14 cellular contexts compared by ENCODE assay signal in genomic region chr7:28749673-28750072, GRCh38.
DNase-seq lines count a peak whose midpoint lies in the region; ATAC-seq, FAIRE-seq and TF ChIP-seq lines count a peak whose summit lies in the region.
"Had no signal": no experiment of that assay in that cellular context is flagged by ENCODE, and none has a peak within 500 bp of the region (broad histone marks: within the 10 kb centered on the region; RNA-seq: fewer than 3 reads in every experiment).

No MANE protein-coding gene starts in this region.

- H3K27ac Mint-ChIP-seq in HFFc6: peak overlapping the region; percentile 69; the same call in 1 of the 2 replicates
- H3K27ac Mint-ChIP-seq in effector memory CD8-positive, alpha-beta T cell: no peak overlapping the region
- H3K27ac Mint-ChIP-seq in activated CD8-positive, alpha-beta memory T cell treated with anti-CD3 and anti-CD28 coated beads, Interleukin-2, amount 10 ng/mL, durations not matched to agents 7 days and 5 days: no peak overlapping the region
- H3K27ac Mint-ChIP-seq: CD8-positive, alpha-beta memory T cell; H9 had no signal

- CTCF ChIA-PET in activated CD8-positive, alpha-beta memory T cell treated with anti-CD3 and anti-CD28 coated beads, Interleukin-2, amount 10 ng/mL, durations not matched to agents 7 days and 5 days (lab: Charles Lee): no interaction called here

- H3K4me1 ChIP-seq in smooth muscle cell (ENCODE audit: low read depth): peaks cover 33% of the 10 kb centered on the region
- H3K4me1 ChIP-seq: Peyer's patch had no signal

- TF ChIP-seq CTCF in HFFc6 (IDR thresholded peaks at IDR 0.05) (no peak), dorsolateral prefrontal cortex (IDR thresholded peaks at IDR 0.05 in 54 of 56, conservative IDR thresholded peaks at IDR 0.05 in 2 of 56; ENCODE audit: low read depth in 1 of 56, partially characterized antibody in 56 of 56) (no peak), smooth muscle cell (IDR thresholded peaks at IDR 0.05; ENCODE audit: borderline replicate concordance, insufficient read depth, poor library complexity, severe bottlenecking) (no peak)

- ATAC-seq in effector memory CD8-positive, alpha-beta T cell (replicated peaks): no peak
- no peak for ATAC-seq in activated CD8-positive, alpha-beta memory T cell treated with anti-CD3 and anti-CD28 coated beads, Interleukin-2, amount 10 ng/mL, durations not matched to agents 7 days and 5 days

- H3K4me3 Mint-ChIP-seq in HFFc6: no peak overlapping the region
- H3K4me3 Mint-ChIP-seq in effector memory CD8-positive, alpha-beta T cell: no peak overlapping the region
- H3K4me3 Mint-ChIP-seq in activated CD8-positive, alpha-beta memory T cell treated with anti-CD3 and anti-CD28 coated beads, Interleukin-2, amount 10 ng/mL, durations not matched to agents 7 days and 5 days: no peak overlapping the region
- H3K4me3 Mint-ChIP-seq: CD8-positive, alpha-beta memory T cell; H9 had no signal

- H3K27me3 ChIP-seq in dorsolateral prefrontal cortex (no peaks in the 10 kb centered on the region), smooth muscle cell (ENCODE audit: low read depth) (no peaks in the 10 kb centered on the region)
- H3K27me3 ChIP-seq: Peyer's patch had no signal

- no peaks in the 10 kb centered on the region; the same call in 1 of the 2 replicates for H3K9me3 Mint-ChIP-seq in HFFc6
- peaks cover 0 to under 1% of the 10 kb centered on the region in 2 donors for H3K9me3 Mint-ChIP-seq in effector memory CD8-positive, alpha-beta T cell
- H3K9me3 Mint-ChIP-seq in activated CD8-positive, alpha-beta memory T cell treated with anti-CD3 and anti-CD28 coated beads, Interleukin-2, amount 10 ng/mL, durations not matched to agents 7 days and 5 days (ENCODE audit: low read depth): peaks cover 3% of the 10 kb centered on the region
- H3K9me3 Mint-ChIP-seq: CD8-positive, alpha-beta memory T cell; H9 had no signal

- H3K4me2 ChIP-seq in smooth muscle cell: peak overlapping the region; percentile 30

- H4K20me1 ChIP-seq in smooth muscle cell (ENCODE audit: low read depth): no peaks in the 10 kb centered on the region

- no peaks in the 10 kb centered on the region for H3K9me3 ChIP-seq in smooth muscle cell (replicated peaks; ENCODE audit: low read depth)
- H3K9me3 ChIP-seq: Peyer's patch had no signal

- no peaks in the 10 kb centered on the region for H3K36me3 Mint-ChIP-seq in HFFc6 (ENCODE audit: low read depth)
- H3K36me3 Mint-ChIP-seq in effector memory CD8-positive, alpha-beta T cell (ENCODE audit: insufficient read depth): no peaks in the 10 kb centered on the region
- H3K36me3 Mint-ChIP-seq in activated CD8-positive, alpha-beta memory T cell treated with anti-CD3 and anti-CD28 coated beads, Interleukin-2, amount 10 ng/mL, durations not matched to agents 7 days and 5 days: no peaks in the 10 kb centered on the region
- H3K36me3 Mint-ChIP-seq: CD8-positive, alpha-beta memory T cell had no signal

- H3K79me2 ChIP-seq in smooth muscle cell (ENCODE audit: low read depth): no peaks in the 10 kb centered on the region

- H3K4me3 ChIP-seq in dorsolateral prefrontal cortex: no peak overlapping the region
- no peak overlapping the region for H3K4me3 ChIP-seq in smooth muscle cell
- H3K4me3 ChIP-seq: Peyer's patch had no signal

- DNase-seq in HFFc6 (peak; percentile 2), RCC 7860 (ENCODE audit: low spot score) (no peak), dorsolateral prefrontal cortex (no peak), smooth muscle cell (lab: John Stamatoyannopoulos, UW; ENCODE audit: unreplicated experiment) (no peak), mesenteric fat pad (ENCODE audit: low spot score) (no peak)
- DNase-seq in effector memory CD8-positive, alpha-beta T cell: no peak
- DNase-seq in activated CD8-positive, alpha-beta memory T cell treated with anti-CD3 and anti-CD28 coated beads, Interleukin-2, amount 10 ng/mL, durations not matched to agents 7 days and 5 days: no peak
- DNase-seq: H9, NCI-H1092 treated with DMSO at 0.1 percent for 48 hours, NCI-H1694, NCI-H774, Peyer's patch, SHP77 treated with DMSO at 0.1 percent for 48 hours had no signal

- peaks cover 28% of the 10 kb centered on the region; the same call in 1 of the 2 replicates for H3K4me1 Mint-ChIP-seq in HFFc6 (ENCODE audit: low read depth)
- no peaks in the 10 kb centered on the region for H3K4me1 Mint-ChIP-seq in effector memory CD8-positive, alpha-beta T cell (ENCODE audit: low read depth in 2 of 2)
- no peaks in the 10 kb centered on the region for H3K4me1 Mint-ChIP-seq in activated CD8-positive, alpha-beta memory T cell treated with anti-CD3 and anti-CD28 coated beads, Interleukin-2, amount 10 ng/mL, durations not matched to agents 7 days and 5 days
- H3K4me1 Mint-ChIP-seq: CD8-positive, alpha-beta memory T cell had no signal

- no peaks in the 10 kb centered on the region; the same call in 1 of the 2 replicates for H3K27me3 Mint-ChIP-seq in HFFc6 (ENCODE audit: insufficient read depth)
- H3K27me3 Mint-ChIP-seq in effector memory CD8-positive, alpha-beta T cell: peaks cover 3 to 12% of the 10 kb centered on the region in 2 donors
- H3K27me3 Mint-ChIP-seq in activated CD8-positive, alpha-beta memory T cell treated with anti-CD3 and anti-CD28 coated beads, Interleukin-2, amount 10 ng/mL, durations not matched to agents 7 days and 5 days: peaks cover 2% of the 10 kb centered on the region

- FAIRE-seq in RCC 7860 (lab: Jason Lieb, UNC): peak; percentile 46

- H3K9ac ChIP-seq in smooth muscle cell (ENCODE audit: low read depth): no peak overlapping the region

- intact Hi-C loops in dorsolateral prefrontal cortex (cut with DNase I): loop anchor here in 1 of 2 donors (5.0 kb wide), 2 partner anchors 47 to 62 kb away; no protein-coding TSS in a partner anchor

- peaks cover 8% of the 10 kb centered on the region for H3F3A ChIP-seq in smooth muscle cell (ENCODE audit: low read depth)

- H3K27ac ChIP-seq in dorsolateral prefrontal cortex (peak overlapping the region in 44 of 59 donors; percentile 10 to 98 (median 88)), smooth muscle cell (ENCODE audit: low read depth) (no peak overlapping the region)
- H3K27ac ChIP-seq: Peyer's patch had no signal

- H3K36me3 ChIP-seq in smooth muscle cell (ENCODE audit: low read depth): no peaks in the 10 kb centered on the region
- H3K36me3 ChIP-seq: Peyer's patch had no signal

- no peak overlapping the region for H2AFZ ChIP-seq in smooth muscle cell (ENCODE audit: low read depth)

- WGBS in smooth muscle cell (ENCODE audit: low lambda C conversion rate): 78% methylated on average over 2 of the region's 2 CpGs
